Comparison of ENCODE assay signal across 8 cellular contexts in the genomic region with DNA sequence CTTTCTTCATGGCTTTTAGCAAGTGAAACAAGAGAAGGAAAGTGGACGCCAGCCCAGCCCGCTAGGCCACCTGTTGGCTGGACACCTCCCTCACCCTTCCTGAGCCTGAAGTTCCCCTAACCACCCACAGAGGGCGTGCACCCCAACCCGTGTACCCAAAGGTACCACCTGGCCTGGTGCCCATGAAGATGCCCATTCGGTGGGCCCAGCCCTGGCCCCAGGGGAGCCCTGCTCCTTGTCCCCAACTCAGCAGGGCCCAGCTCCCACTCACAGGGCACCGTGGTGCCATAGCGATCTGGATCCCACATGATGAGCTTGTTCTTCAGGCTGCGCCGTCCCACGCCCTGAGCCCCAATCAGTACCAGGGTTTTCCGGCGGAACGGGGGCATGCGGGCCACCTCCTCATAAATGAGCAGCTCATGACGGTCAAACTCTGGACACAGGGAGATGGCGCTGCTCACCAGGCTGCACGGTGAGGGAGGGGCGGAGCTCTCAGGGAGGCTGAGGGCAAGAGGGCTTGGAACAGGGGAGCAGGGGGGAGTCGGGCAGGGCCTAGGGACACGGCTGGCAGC. TPM values are rescaled to one million over a fixed set of nuclear protein-coding genes. Genes with fewer than 3 reads are reported as not detected.
DNase-seq lines count a peak whose midpoint lies in the region; ATAC-seq and TF ChIP-seq lines count a peak whose summit lies in the region.

No MANE protein-coding gene starts in this region.

- H3K4me3 Mint-ChIP-seq in CD4-positive, CD25-positive, alpha-beta regulatory T cell, result no peak overlapping the region
- no peak overlapping the region for H3K4me3 Mint-ChIP-seq in stimulated activated naive CD8-positive, alpha-beta T cell treated with anti-CD3 and anti-CD28 coated beads, Interleukin-15, amount 100 ng/mL, for 72 hours

- H3K27me3 Mint-ChIP-seq in CD4-positive, CD25-positive, alpha-beta regulatory T cell, result no peaks in the 10 kb centered on the region
- no peaks in the 10 kb centered on the region for H3K27me3 Mint-ChIP-seq in stimulated activated naive CD8-positive, alpha-beta T cell treated with anti-CD3 and anti-CD28 coated beads, Interleukin-15, amount 100 ng/mL, for 72 hours

- H3K27ac Mint-ChIP-seq in CD4-positive, CD25-positive, alpha-beta regulatory T cell, result no peak overlapping the region
- H3K27ac Mint-ChIP-seq in stimulated activated naive CD8-positive, alpha-beta T cell treated with anti-CD3 and anti-CD28 coated beads, Interleukin-15, amount 100 ng/mL, for 72 hours, result no peak overlapping the region

- no peaks in the 10 kb centered on the region for H3K9me3 ChIP-seq in CD4-positive, CD25-positive, alpha-beta regulatory T cell (ENCODE audit: control insufficient read depth in 2 of 2, low read length in 2 of 2)
- H3K9me3 ChIP-seq in body of pancreas (no peaks in the 10 kb centered on the region), liver (ENCODE audit: control insufficient read depth in 4 of 4, low read length in 3 of 4) (no peaks in the 10 kb centered on the region)

- H3K9me3 Mint-ChIP-seq in CD4-positive, CD25-positive, alpha-beta regulatory T cell, result no peaks in the 10 kb centered on the region
- no peaks in the 10 kb centered on the region for H3K9me3 Mint-ChIP-seq in stimulated activated naive CD8-positive, alpha-beta T cell treated with anti-CD3 and anti-CD28 coated beads, Interleukin-15, amount 100 ng/mL, for 72 hours

- POLR2A ChIA-PET in HEK293T (lab: Yijun Ruan, JAX), result interaction anchor here (1.2 to 1.3 kb wide), 2 partner anchors 20 to 63 kb away, joined by 5 read pairs; no protein-coding TSS in a partner anchor

- WGBS in body of pancreas, 2 donors, result 65 to 74% methylated on average over 16 to 20 of the region's 20 CpGs
- 75% methylated on average over 20 of the region's 20 CpGs for WGBS in liver

- TF ChIP-seq RAD21 in liver (IDR thresholded peaks at IDR 0.05), result peak in 1 of 2 donors; percentile 57

- TF ChIP-seq CTCF in body of pancreas (IDR thresholded peaks at IDR 0.05) (peak; percentile 52 to 81 (median 71)), liver (IDR thresholded peaks at IDR 0.05; ENCODE audit: low read depth, low read length, missing input control) (peak; percentile 63)

- CTCF ChIA-PET in HEK293T (lab: Yijun Ruan, JAX), result interaction anchor here (0.6 to 1.4 kb wide), 9 partner anchors 9 to 1165 kb away, joined by 3 to 9 read pairs (median 5); a partner anchor contains a TSS

- no peaks in the 10 kb centered on the region for H3K4me1 ChIP-seq in CD4-positive, CD25-positive, alpha-beta regulatory T cell (ENCODE audit: control insufficient read depth, insufficient read depth, low read length, poor library complexity, severe bottlenecking)
- peaks cover 4% of the 10 kb centered on the region for H3K4me1 ChIP-seq in body of pancreas
- H3K4me1 ChIP-seq in liver (ENCODE audit: control insufficient read depth in 4 of 4, insufficient read depth in 4 of 4, low read length in 3 of 4), result no peaks in the 10 kb centered on the region

- TF ChIP-seq POLR2A in body of pancreas (IDR thresholded peaks at IDR 0.05), result no peak

- peak in 2 of 3 donors; percentile 15 to 41 for DNase-seq in CD4-positive, CD25-positive, alpha-beta regulatory T cell
- DNase-seq in HEK293T (ENCODE audit: extremely low spot score), result peak; percentile 69
- DNase-seq in SW480 (ENCODE audit: low spot score), result peak; percentile 32
- peak; percentile 63 to 82 (median 70) for DNase-seq in body of pancreas
- peak; percentile 49 to 52 for DNase-seq in stimulated activated naive CD8-positive, alpha-beta T cell treated with anti-CD3 and anti-CD28 coated beads, Interleukin-15, amount 100 ng/mL, for 72 hours

- H3K9ac ChIP-seq in liver (ENCODE audit: low read depth in 1 of 2, low read length in 2 of 2), result no peak overlapping the region

- H3K4me3 ChIP-seq in CD4-positive, CD25-positive, alpha-beta regulatory T cell (ENCODE audit: low read depth, low read length), result no peak overlapping the region
- H3K4me3 ChIP-seq in body of pancreas, result no peak overlapping the region
- H3K4me3 ChIP-seq in liver (ENCODE audit: low read depth in 1 of 3, low read length in 3 of 3), result no peak overlapping the region

- ATAC-seq in CD4-positive, CD25-positive, alpha-beta regulatory T cell (ENCODE audit: low read depth in 2 of 2), result peak in 1 of 2 donors; percentile 30
- peak; percentile 49 for ATAC-seq in body of pancreas
- peak; percentile 57 for ATAC-seq in stimulated activated naive CD8-positive, alpha-beta T cell treated with anti-CD3 and anti-CD28 coated beads, Interleukin-15, amount 100 ng/mL, for 72 hours
- no peak for ATAC-seq in HG02840 (IDR thresholded peaks at IDR 0.05; ENCODE audit: low FRiP score, unreplicated experiment)
- ATAC-seq in GM18498 (IDR thresholded peaks at IDR 0.05; ENCODE audit: unreplicated experiment), result no peak

- peaks cover 0 to 3% (median 0%) of the 10 kb centered on the region in 4 donors for H3K4me1 Mint-ChIP-seq in CD4-positive, CD25-positive, alpha-beta regulatory T cell
- peaks cover 8% of the 10 kb centered on the region for H3K4me1 Mint-ChIP-seq in stimulated activated naive CD8-positive, alpha-beta T cell treated with anti-CD3 and anti-CD28 coated beads, Interleukin-15, amount 100 ng/mL, for 72 hours

- no peaks in the 10 kb centered on the region for H3K27me3 ChIP-seq in CD4-positive, CD25-positive, alpha-beta regulatory T cell (ENCODE audit: control insufficient read depth, insufficient read depth, low read length)
- H3K27me3 ChIP-seq in body of pancreas (no peaks in the 10 kb centered on the region), liver (ENCODE audit: control insufficient read depth in 4 of 4, insufficient read depth in 4 of 4, low read length in 3 of 4) (no peaks in the 10 kb centered on the region)

- no peaks in the 10 kb centered on the region for H3K36me3 ChIP-seq in CD4-positive, CD25-positive, alpha-beta regulatory T cell (ENCODE audit: control insufficient read depth, insufficient read depth, low read length)
- H3K36me3 ChIP-seq in body of pancreas (replicated peaks in 1 of 2; ENCODE audit: insufficient read depth in 1 of 2, low read depth in 2 of 2) (no peaks in the 10 kb centered on the region), liver (ENCODE audit: control insufficient read depth in 4 of 4, insufficient read depth in 3 of 4, low read depth in 1 of 4, low read length in 3 of 4) (no peaks in the 10 kb centered on the region)

- no peaks in the 10 kb centered on the region for H3K36me3 Mint-ChIP-seq in CD4-positive, CD25-positive, alpha-beta regulatory T cell

- no peak overlapping the region for H3K27ac ChIP-seq in CD4-positive, CD25-positive, alpha-beta regulatory T cell (ENCODE audit: insufficient read depth, low read length, poor library complexity, severe bottlenecking)
- H3K27ac ChIP-seq in body of pancreas, result no peak overlapping the region
- H3K27ac ChIP-seq in liver (ENCODE audit: low read depth in 1 of 2, low read length in 2 of 2), result no peak overlapping the region

- intact Hi-C loops in body of pancreas (cut with DNase I), result no loop called here

TF ChIP-seq in HEK293T, 16 proteins besides CTCF, POLR2A, EP300 and RAD21 (continues in another document):
- TF ChIP-seq LEF1 (IDR thresholded peaks at IDR 0.05; ENCODE audit: borderline replicate concordance), result no peak
- TF ChIP-seq FOXA1 (IDR thresholded peaks at IDR 0.05), result no peak
- no peak for TF ChIP-seq FOXK2 (IDR thresholded peaks at IDR 0.05)
- TF ChIP-seq TARDBP (IDR thresholded peaks at IDR 0.05), result no peak
- no peak for TF ChIP-seq BHLHE40 (IDR thresholded peaks at IDR 0.05; ENCODE audit: borderline replicate concordance)
- no peak for TF ChIP-seq FOXM1 (IDR thresholded peaks at IDR 0.05; ENCODE audit: borderline replicate concordance)
- no peak for TF ChIP-seq ELF4 (IDR thresholded peaks at IDR 0.05)
- TF ChIP-seq, protein P1, sequence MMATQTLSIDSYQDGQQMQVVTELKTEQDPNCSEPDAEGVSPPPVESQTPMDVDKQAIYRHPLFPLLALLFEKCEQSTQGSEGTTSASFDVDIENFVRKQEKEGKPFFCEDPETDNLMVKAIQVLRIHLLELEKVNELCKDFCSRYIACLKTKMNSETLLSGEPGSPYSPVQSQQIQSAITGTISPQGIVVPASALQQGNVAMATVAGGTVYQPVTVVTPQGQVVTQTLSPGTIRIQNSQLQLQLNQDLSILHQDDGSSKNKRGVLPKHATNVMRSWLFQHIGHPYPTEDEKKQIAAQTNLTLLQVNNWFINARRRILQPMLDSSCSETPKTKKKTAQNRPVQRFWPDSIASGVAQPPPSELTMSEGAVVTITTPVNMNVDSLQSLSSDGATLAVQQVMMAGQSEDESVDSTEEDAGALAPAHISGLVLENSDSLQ (IDR thresholded peaks at IDR 0.05), result no peak

TF ChIP-seq in liver, 16 proteins besides CTCF, POLR2A, EP300 and RAD21:
- no peak for TF ChIP-seq GABPA (IDR thresholded peaks at IDR 0.05 in 1 of 2, conservative IDR thresholded peaks at IDR 0.05 in 1 of 2)
- TF ChIP-seq, protein P2, sequence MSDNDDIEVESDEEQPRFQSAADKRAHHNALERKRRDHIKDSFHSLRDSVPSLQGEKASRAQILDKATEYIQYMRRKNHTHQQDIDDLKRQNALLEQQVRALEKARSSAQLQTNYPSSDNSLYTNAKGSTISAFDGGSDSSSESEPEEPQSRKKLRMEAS (IDR thresholded peaks at IDR 0.05), result no peak

RNA-seq across cellular contexts. Expression of a gene that starts 26.8 kb away (rescaled TPM):
- 1.6 TPM for total RNA-seq in CD4-positive, CD25-positive, alpha-beta regulatory T cell
- under 1 TPM in 1 of 4 donors, not detected in 3; 0.47 TPM for polyA plus RNA-seq in CD4-positive, CD25-positive, alpha-beta regulatory T cell
- total RNA-seq in body of pancreas, result 1 to 10 TPM; 1.6 to 2.6 TPM
- total RNA-seq in liver, result under 1 TPM; 0.05 to 0.25 TPM
- polyA plus RNA-seq in liver, result under 1 TPM; 0.06 to 0.13 TPM

RNA-seq across cellular contexts. Expression of a gene that starts 33.5 kb away (rescaled TPM):
- total RNA-seq in CD4-positive, CD25-positive, alpha-beta regulatory T cell, result not detected
- polyA plus RNA-seq in CD4-positive, CD25-positive, alpha-beta regulatory T cell, result not detected
- total RNA-seq in body of pancreas (10 to 100 TPM in 1 of 2 donors, 1 to 10 TPM in 1; 1.8 to 15.5 TPM), liver (under 1 TPM; 0.14 to 0.17 TPM)
- polyA plus RNA-seq in liver, result under 1 TPM; 0.24 to 0.58 TPM

RNA-seq across cellular contexts. Expression of a gene that starts 47.6 kb away (rescaled TPM):
- not detected for total RNA-seq in CD4-positive, CD25-positive, alpha-beta regulatory T cell
- not detected for polyA plus RNA-seq in CD4-positive, CD25-positive, alpha-beta regulatory T cell
- total RNA-seq in body of pancreas (10 to 100 TPM; 20.2 to 22.4 TPM), liver (1 to 10 TPM in 1 of 2 donors, under 1 TPM in 1; 0.23 to 1.3 TPM)
- under 1 TPM; 0.63 to 0.82 TPM for polyA plus RNA-seq in liver

Comparison
In these comparisons a context has a peak if more than half of its experiments do, and no peak if none do; other contexts are left out.
1. ATAC-seq: peak in body of pancreas (single experiment) and stimulated activated naive CD8-positive, alpha-beta T cell treated with anti-CD3 and anti-CD28 coated beads, Interleukin-15, amount 100 ng/mL, for 72 hours (single experiment); none in HG02840 (single experiment) and GM18498 (single experiment).
2. RNA of a gene that starts 47.6 kb away (total RNA-seq): 20.2 to 22.4 TPM in body of pancreas; 0.23 to 1.3 TPM in liver and not detected in CD4-positive, CD25-positive, alpha-beta regulatory T cell (single experiment); every median in the first group is over 4 times any median in the second.
3. Peak in every context shown above with its lines, with median percentiles within 50 percentile points of each other: DNase-seq.